Comparison of ENCODE assay signal across 24 cellular contexts in genomic region chr5:476102-476813, GRCh38. TPM values are rescaled to one million over a fixed set of nuclear protein-coding genes. Genes with fewer than 3 reads are reported as not detected.
DNase-seq lines count a peak whose midpoint lies in the region; ATAC-seq, FAIRE-seq and TF ChIP-seq lines count a peak whose summit lies in the region.
"Had no signal": no experiment of that assay in that cellular context is flagged by ENCODE, and none has a peak within 500 bp of the region (broad histone marks: within the 10 kb centered on the region; RNA-seq: fewer than 3 reads in every experiment).

No MANE protein-coding gene starts in this region.

- H3K9ac ChIP-seq in HepG2 (ENCODE audit: insufficient read depth, low read depth, low read length): no peak overlapping the region
- H3K9ac ChIP-seq: BLaER1 treated with 17β-estradiol and CSF1 and Interleukin-3, amounts not matched to agents 10 nM and 100 nM had no signal

- H3K27ac ChIP-seq in HepG2 (ENCODE audit: extremely low read length, insufficient read depth, low read length): no peak overlapping the region
- H3K27ac ChIP-seq: BLaER1 treated with 17β-estradiol and CSF1 and Interleukin-3, amounts not matched to agents 10 nM and 100 nM; dorsolateral prefrontal cortex; upper lobe of right lung had no signal

- H3K36me3 Mint-ChIP-seq in activated naive CD8-positive, alpha-beta T cell: peaks cover 5% of the 10 kb centered on the region
- peaks cover 11% of the 10 kb centered on the region for H3K36me3 Mint-ChIP-seq in activated naive CD8-positive, alpha-beta T cell treated with anti-CD3 and anti-CD28 coated beads for 36 hours
- H3K36me3 Mint-ChIP-seq in brain: no peaks in the 10 kb centered on the region
- H3K36me3 Mint-ChIP-seq in stimulated activated memory B cell treated with anti-CD40 and anti-IgM and Interleukin-4, amounts not matched to agents 10 μg/mL and 1 μg/mL and 100 μg/mL, for 72 hours: peaks cover 54% of the 10 kb centered on the region

- in situ Hi-C loops in HepG2 (cut with HindIII; ENCODE audit: extremely low pct_ligation_motif_present, low pct_unique_long_range_greater_than_20kb): no loop called here

- TF ChIP-seq RAD21 in HepG2 (CRISPR knock-in tag; IDR thresholded peaks at IDR 0.05): no peak

- CTCF ChIA-PET in HepG2 (lab: Yijun Ruan, JAX; ENCODE audit: low intra/inter-chr PET ratio, low total read pairs): no interaction called here

- peaks cover 18 to 65% of the 10 kb centered on the region in 2 experiments for H3K27me3 ChIP-seq in HepG2 (ENCODE audit: control insufficient read depth in 1 of 2, insufficient read depth in 2 of 2, low read length in 2 of 2)

- H3K9me3 ChIP-seq in HepG2 (ENCODE audit: low read length): no peaks in the 10 kb centered on the region
- H3K9me3 ChIP-seq: BLaER1 treated with 17β-estradiol and CSF1 and Interleukin-3, amounts not matched to agents 10 nM and 100 nM; upper lobe of right lung had no signal

- H3K4me3 Mint-ChIP-seq in activated naive CD8-positive, alpha-beta T cell: peak overlapping the region; percentile 30
- H3K4me3 Mint-ChIP-seq in activated naive CD8-positive, alpha-beta T cell treated with anti-CD3 and anti-CD28 coated beads for 36 hours: no peak overlapping the region
- H3K4me3 Mint-ChIP-seq in brain: peak overlapping the region in 3 of 5 experiments; percentile 38 to 68 (median 64)
- H3K4me3 Mint-ChIP-seq in stimulated activated memory B cell treated with anti-CD40 and anti-IgM and Interleukin-4, amounts not matched to agents 10 μg/mL and 1 μg/mL and 100 μg/mL, for 72 hours: peak overlapping the region; percentile 52

- H3K4me2 ChIP-seq in HepG2 (ENCODE audit: low read depth, low read length): no peak overlapping the region

- no peak for FAIRE-seq in HepG2 (lab: Jason Lieb, UNC)
- FAIRE-seq: endothelial cell of umbilical vein, RCC 7860 had no signal

- no peak overlapping the region for H2AFZ ChIP-seq in HepG2 (ENCODE audit: low read length)

- intact Hi-C loops in HepG2 (cut with micrococcal nuclease; ENCODE audit: unreplicated experiment): no loop called here

- no peak overlapping the region for H3K27ac Mint-ChIP-seq in activated naive CD8-positive, alpha-beta T cell
- no peak overlapping the region for H3K27ac Mint-ChIP-seq in activated naive CD8-positive, alpha-beta T cell treated with anti-CD3 and anti-CD28 coated beads for 36 hours
- no peak overlapping the region for H3K27ac Mint-ChIP-seq in brain
- H3K27ac Mint-ChIP-seq in stimulated activated memory B cell treated with anti-CD40 and anti-IgM and Interleukin-4, amounts not matched to agents 10 μg/mL and 1 μg/mL and 100 μg/mL, for 72 hours: no peak overlapping the region
- H3K27ac Mint-ChIP-seq: activated B cell treated with CpG ODN at 0.5 μM for 24 hours; activated CD8-positive, alpha-beta T cell treated with anti-CD3 and anti-CD28 coated beads for 36 hours had no signal

- H4K20me1 ChIP-seq in HepG2 (ENCODE audit: insufficient read depth, low read length): peaks cover 4% of the 10 kb centered on the region; the same call in 1 of the 2 replicates

- DNase-seq in activated naive CD8-positive, alpha-beta T cell treated with anti-CD3 and anti-CD28 coated beads for 36 hours: no peak
- DNase-seq in HepG2 (ENCODE audit: low spot score) (no peak), HPDE6-E6E7 (ENCODE audit: extremely low spot score) (no peak)
- DNase-seq: activated B cell treated with CpG ODN at 0.5 μM for 24 hours; activated CD8-positive, alpha-beta T cell treated with anti-CD3 and anti-CD28 coated beads for 36 hours; activated T-cell treated with anti-CD3 and anti-CD28 coated beads for 4 hours; amygdala; Calu3; central memory CD4-positive, alpha-beta T cell; occipital lobe; stimulated activated CD4-positive, alpha-beta T cell treated with anti-CD3 and anti-CD28 coated beads, Interleukin-15, amount 100 ng/mL, for 24 hours; stimulated activated CD8-positive, alpha-beta memory T cell treated with anti-CD3 and anti-CD28 coated beads, Interleukin-4, amount 100 ng/mL, for 48 hours; T-helper 9 cell had no signal

- ATAC-seq in HepG2 (no peak), GM18498 (IDR thresholded peaks at IDR 0.05; ENCODE audit: unreplicated experiment) (no peak), GM18520 (IDR thresholded peaks at IDR 0.05; ENCODE audit: unreplicated experiment) (no peak)
- no peak for ATAC-seq in stimulated activated memory B cell treated with anti-CD40 and anti-IgM and Interleukin-4, amounts not matched to agents 10 μg/mL and 1 μg/mL and 100 μg/mL, for 72 hours
- ATAC-seq: activated CD8-positive, alpha-beta T cell treated with anti-CD3 and anti-CD28 coated beads for 36 hours; SK-N-SH treated with all-trans-retinoic acid at 6 μM for 48 hours; upper lobe of right lung had no signal

- H3K4me1 Mint-ChIP-seq in activated naive CD8-positive, alpha-beta T cell (ENCODE audit: low read depth): peaks cover 9% of the 10 kb centered on the region
- H3K4me1 Mint-ChIP-seq in activated naive CD8-positive, alpha-beta T cell treated with anti-CD3 and anti-CD28 coated beads for 36 hours: peaks cover 9% of the 10 kb centered on the region
- peaks cover 16% of the 10 kb centered on the region for H3K4me1 Mint-ChIP-seq in brain
- H3K4me1 Mint-ChIP-seq in stimulated activated memory B cell treated with anti-CD40 and anti-IgM and Interleukin-4, amounts not matched to agents 10 μg/mL and 1 μg/mL and 100 μg/mL, for 72 hours: peaks cover 43% of the 10 kb centered on the region

- POLR2A ChIA-PET in HepG2 (lab: Yijun Ruan, JAX): no interaction called here

- peaks cover 25% of the 10 kb centered on the region for H3K4me1 ChIP-seq in HepG2 (ENCODE audit: insufficient read depth, low read length)

- no TSS peak for BruUV-seq in HepG2 (replicated peaks; lab: Mats Ljungman, UMichigan)

- peaks cover 3% of the 10 kb centered on the region for H3K27me3 Mint-ChIP-seq in activated naive CD8-positive, alpha-beta T cell
- peaks cover 9% of the 10 kb centered on the region for H3K27me3 Mint-ChIP-seq in activated naive CD8-positive, alpha-beta T cell treated with anti-CD3 and anti-CD28 coated beads for 36 hours
- peaks cover 21% of the 10 kb centered on the region for H3K27me3 Mint-ChIP-seq in brain
- peaks cover 77% of the 10 kb centered on the region for H3K27me3 Mint-ChIP-seq in stimulated activated memory B cell treated with anti-CD40 and anti-IgM and Interleukin-4, amounts not matched to agents 10 μg/mL and 1 μg/mL and 100 μg/mL, for 72 hours

- no peaks in the 10 kb centered on the region for H3K9me3 Mint-ChIP-seq in activated naive CD8-positive, alpha-beta T cell (ENCODE audit: low read depth)
- no peaks in the 10 kb centered on the region for H3K9me3 Mint-ChIP-seq in activated naive CD8-positive, alpha-beta T cell treated with anti-CD3 and anti-CD28 coated beads for 36 hours
- H3K9me3 Mint-ChIP-seq in brain: no peaks in the 10 kb centered on the region
- H3K9me3 Mint-ChIP-seq in stimulated activated memory B cell treated with anti-CD40 and anti-IgM and Interleukin-4, amounts not matched to agents 10 μg/mL and 1 μg/mL and 100 μg/mL, for 72 hours: no peaks in the 10 kb centered on the region
- H3K9me3 Mint-ChIP-seq: activated B cell treated with CpG ODN at 0.5 μM for 24 hours; activated CD8-positive, alpha-beta T cell treated with anti-CD3 and anti-CD28 coated beads for 36 hours had no signal

- H3K4me3 ChIP-seq in HepG2 (replicated peaks in 1 of 3; ENCODE audit: insufficient read depth in 1 of 3, low read depth in 2 of 3, low read length in 3 of 3): no peak overlapping the region
- H3K4me3 ChIP-seq: BLaER1 treated with 17β-estradiol and CSF1 and Interleukin-3, amounts not matched to agents 10 nM and 100 nM; dorsolateral prefrontal cortex; upper lobe of right lung had no signal

- no peaks in the 10 kb centered on the region; a peak in 1 of 5 replicates for H3K36me3 ChIP-seq in HepG2 (replicated peaks in 1 of 2; ENCODE audit: control insufficient read depth in 1 of 2, insufficient read depth in 2 of 2, low read length in 2 of 2)
- H3K36me3 ChIP-seq: upper lobe of right lung had no signal

- TF ChIP-seq POLR2A in HepG2 (IDR thresholded peaks at IDR 0.05; ENCODE audit: insufficient read depth in 1 of 2, low read depth in 2 of 2, low read length in 2 of 2): no peak

- H3K79me2 ChIP-seq in HepG2 (ENCODE audit: insufficient read depth, low read length): peaks cover 3% of the 10 kb centered on the region

- no peak for TF ChIP-seq EP300 in HepG2 (IDR thresholded peaks at IDR 0.05; ENCODE audit: low read depth in 2 of 2, low read length in 2 of 2)
- TF ChIP-seq EP300 in HepG2 (CRISPR knock-in tag; IDR thresholded peaks at IDR 0.05; ENCODE audit: borderline replicate concordance): no peak

- TF ChIP-seq CTCF in brain (conservative IDR thresholded peaks at IDR 0.05) (no peak), HepG2 (CRISPR knock-in tag; IDR thresholded peaks at IDR 0.05) (no peak)

- 45% methylated on average over 32 of the region's 51 CpGs for WGBS in HepG2 (ENCODE audit: low lambda C conversion rate)

RNA-seq across cellular contexts. Expression of gene EXOC3, which starts 33.3 kb away (rescaled TPM):
- total RNA-seq in activated naive CD8-positive, alpha-beta T cell treated with anti-CD3 and anti-CD28 coated beads for 36 hours: 10 to 100 TPM; 58.2 to 61.2 TPM
- polyA plus RNA-seq in brain (ENCODE audit: insufficient read depth, low read depth, low replicate concordance) (69.2 TPM), HepG2 (2011; rRNA removed) (9.2 and 11.8 TPM in 2 replicates)
- 16.0 and 20.5 TPM in 2 replicates for total RNA-seq in HepG2 (2016; rRNA removed; fragmentation: Illumina TruSeq; extraction: Trizol)
- total RNA-seq in HepG2 (2016; cell fraction: cytosol; rRNA removed; fragmentation: Illumina TruSeq; extraction: Trizol; ENCODE audit: low read depth): 7.2 and 7.9 TPM in 2 replicates
- 14.6 and 19.5 TPM in 2 replicates for total RNA-seq in HepG2 (2016; cell fraction: insoluble cytoplasmic fraction; rRNA removed; fragmentation: Illumina TruSeq; extraction: Trizol)
- total RNA-seq in HepG2 (2016; cell fraction: membrane; rRNA removed; fragmentation: Illumina TruSeq; extraction: Trizol): 13.8 and 14.1 TPM in 2 replicates
- 11.2 and 13.3 TPM in 2 replicates for total RNA-seq in HepG2 (2016; cell fraction: nucleus; rRNA removed; fragmentation: Illumina TruSeq; extraction: Trizol)
- polyA plus RNA-seq in HepG2 (2011; cell fraction: cytosol; rRNA removed): 6.8 and 8.3 TPM in 2 replicates
- polyA plus RNA-seq in HepG2 (2011; cell fraction: nucleus; rRNA removed): 26.9 and 28.5 TPM in 2 replicates
- 14.6 and 15.2 TPM in 2 replicates for polyA plus RNA-seq in HepG2 (2012)
- polyA plus RNA-seq in HepG2 (2016; cell fraction: cytosol; fragmentation: Illumina TruSeq; extraction: Trizol; ENCODE audit: low read depth): 5.5 and 5.9 TPM in 2 replicates
- polyA plus RNA-seq in HepG2 (2016; cell fraction: insoluble cytoplasmic fraction; fragmentation: Illumina TruSeq; extraction: Trizol; ENCODE audit: low read depth): 14.3 and 16.5 TPM in 2 replicates
- polyA plus RNA-seq in HepG2 (2016; cell fraction: membrane; fragmentation: Illumina TruSeq; extraction: Trizol; ENCODE audit: low read depth): 7.8 and 8.8 TPM in 2 replicates
- 28.1 and 32.7 TPM in 2 replicates for polyA plus RNA-seq in HepG2 (2016; cell fraction: nucleus; fragmentation: Illumina TruSeq; extraction: Trizol; ENCODE audit: insufficient read depth, low read depth)
- polyA minus RNA-seq in HepG2 (2011; rRNA and poly(A)+ RNA removed; ENCODE audit: low replicate concordance): 15.9 and 55.4 TPM in 2 replicates
- 6.1 and 7.2 TPM in 2 replicates for polyA minus RNA-seq in HepG2 (2011; cell fraction: cytosol; rRNA and poly(A)+ RNA removed)
- 12.9 and 14.2 TPM in 2 replicates for polyA minus RNA-seq in HepG2 (2011; cell fraction: nucleus; rRNA and poly(A)+ RNA removed)

RNA-seq across cellular contexts. Expression of gene SLC9A3, which starts 48.0 kb away (rescaled TPM):
- total RNA-seq in activated naive CD8-positive, alpha-beta T cell treated with anti-CD3 and anti-CD28 coated beads for 36 hours: 1 to 10 TPM; 2.1 to 2.4 TPM
- 19.5 TPM for polyA plus RNA-seq in brain (ENCODE audit: insufficient read depth, low read depth, low replicate concordance)
- total RNA-seq in HepG2 (2016; rRNA removed; fragmentation: Illumina TruSeq; extraction: Trizol): 1.2 and 1.8 TPM in 2 replicates
- total RNA-seq in HepG2 (2016; cell fraction: cytosol; rRNA removed; fragmentation: Illumina TruSeq; extraction: Trizol; ENCODE audit: low read depth): 0.30 and 0.35 TPM in 2 replicates
- total RNA-seq in HepG2 (2016; cell fraction: insoluble cytoplasmic fraction; rRNA removed; fragmentation: Illumina TruSeq; extraction: Trizol): 1.3 and 1.6 TPM in 2 replicates
- total RNA-seq in HepG2 (2016; cell fraction: membrane; rRNA removed; fragmentation: Illumina TruSeq; extraction: Trizol): 1.5 and 1.9 TPM in 2 replicates
- 1.1 and 1.2 TPM in 2 replicates for total RNA-seq in HepG2 (2016; cell fraction: nucleus; rRNA removed; fragmentation: Illumina TruSeq; extraction: Trizol)
- polyA plus RNA-seq in HepG2 (2011; rRNA removed): 1.5 and 1.9 TPM in 2 replicates
- 1.4 TPM in 2 replicates for polyA plus RNA-seq in HepG2 (2011; cell fraction: cytosol; rRNA removed)
- 2.2 and 2.4 TPM in 2 replicates for polyA plus RNA-seq in HepG2 (2011; cell fraction: nucleus; rRNA removed)
- polyA plus RNA-seq in HepG2 (2012): 1.1 and 1.4 TPM in 2 replicates
- polyA plus RNA-seq in HepG2 (2016; cell fraction: cytosol; fragmentation: Illumina TruSeq; extraction: Trizol; ENCODE audit: low read depth): 0.37 and 0.43 TPM in 2 replicates
- 1.7 and 1.8 TPM in 2 replicates for polyA plus RNA-seq in HepG2 (2016; cell fraction: insoluble cytoplasmic fraction; fragmentation: Illumina TruSeq; extraction: Trizol; ENCODE audit: low read depth)
- polyA plus RNA-seq in HepG2 (2016; cell fraction: membrane; fragmentation: Illumina TruSeq; extraction: Trizol; ENCODE audit: low read depth): 1.4 and 1.6 TPM in 2 replicates
- 1.9 and 2.4 TPM in 2 replicates for polyA plus RNA-seq in HepG2 (2016; cell fraction: nucleus; fragmentation: Illumina TruSeq; extraction: Trizol; ENCODE audit: insufficient read depth, low read depth)
- polyA minus RNA-seq in HepG2 (2011; rRNA and poly(A)+ RNA removed; ENCODE audit: low replicate concordance): 0.76 and 1.0 TPM in 2 replicates
- 0.35 and 0.49 TPM in 2 replicates for polyA minus RNA-seq in HepG2 (2011; cell fraction: cytosol; rRNA and poly(A)+ RNA removed)
- 0.99 and 1.0 TPM in 2 replicates for polyA minus RNA-seq in HepG2 (2011; cell fraction: nucleus; rRNA and poly(A)+ RNA removed)
